In genomic region chr5:173094012-173094661, GRCh38 we compare ENCODE assay signal across 12 cellular contexts. TPM values are rescaled to one million over a fixed set of nuclear protein-coding genes. Genes with fewer than 3 reads are reported as not detected.
A peak's percentile ranks its signal among the peaks of the same experiment; 100 is the strongest.
DNase-seq lines count a peak whose midpoint lies in the region; FAIRE-seq and TF ChIP-seq lines count a peak whose summit lies in the region.
"Had no signal": no experiment of that assay in that cellular context is flagged by ENCODE, and none has a peak within 500 bp of the region (broad histone marks: within the 10 kb centered on the region; RNA-seq: fewer than 3 reads in every experiment).

No MANE protein-coding gene starts in this region.

- H3K4me2 ChIP-seq in keratinocyte (ENCODE audit: control insufficient read depth, extremely low read depth, insufficient read depth, low read depth, low read length): peak overlapping the region; percentile 31

- intact Hi-C loops in activated CD4-positive, alpha-beta memory T cell treated with anti-CD3 and anti-CD28 coated beads for 36 hours (cut with micrococcal nuclease): no loop called here

- TF ChIP-seq POLR2A in erythroblast (IDR thresholded peaks at IDR 0.05; ENCODE audit: low read length): no peak

- H3K27ac Mint-ChIP-seq in activated CD4-positive, alpha-beta memory T cell treated with anti-CD3 and anti-CD28 coated beads for 36 hours: peak overlapping the region; percentile 57
- H3K27ac Mint-ChIP-seq in activated CD4-positive, alpha-beta memory T cell treated with anti-CD3 and anti-CD28 coated beads, Interleukin-2, amount 10 ng/mL, durations not matched to agents 7 days and 5 days: no peak overlapping the region

- H3K9ac ChIP-seq in keratinocyte (ENCODE audit: control insufficient read depth, extremely low read depth, insufficient read depth, low read length) (no peak overlapping the region), subcutaneous abdominal adipose tissue (ENCODE audit: low read length in 5 of 5) (no peak overlapping the region)

- peaks cover 53% of the 10 kb centered on the region for H3K4me1 Mint-ChIP-seq in activated CD4-positive, alpha-beta memory T cell treated with anti-CD3 and anti-CD28 coated beads for 36 hours (ENCODE audit: low read depth)
- peaks cover 7% of the 10 kb centered on the region for H3K4me1 Mint-ChIP-seq in activated CD4-positive, alpha-beta memory T cell treated with anti-CD3 and anti-CD28 coated beads, Interleukin-2, amount 10 ng/mL, durations not matched to agents 7 days and 5 days

- H3K4me3 ChIP-seq in astrocyte of the spinal cord (ENCODE audit: low read depth, low read length): no peak overlapping the region
- H3K4me3 ChIP-seq in keratinocyte (ENCODE audit: control insufficient read depth in 2 of 3, extremely low read depth in 1 of 3, insufficient read depth in 2 of 3, low read depth in 1 of 3, low read length in 3 of 3): no peak overlapping the region
- no peak overlapping the region for H3K4me3 ChIP-seq in subcutaneous abdominal adipose tissue (ENCODE audit: low read depth in 1 of 5, low read length in 5 of 5)

- H2AFZ ChIP-seq in keratinocyte (ENCODE audit: control insufficient read depth, low read length): no peak overlapping the region

- FAIRE-seq in keratinocyte (lab: Jason Lieb, UNC): peak; percentile 23
- FAIRE-seq: GM18507 had no signal

- H3K4me1 ChIP-seq in keratinocyte (ENCODE audit: control insufficient read depth, extremely low read depth, insufficient read depth, low read length): peaks cover 17% of the 10 kb centered on the region
- peaks cover 0 to 26% (median 20%) of the 10 kb centered on the region in 5 donors for H3K4me1 ChIP-seq in subcutaneous abdominal adipose tissue (ENCODE audit: control insufficient read depth in 5 of 5, insufficient read depth in 5 of 5, low read length in 5 of 5)

- no peaks in the 10 kb centered on the region for H3K79me2 ChIP-seq in keratinocyte (ENCODE audit: control insufficient read depth, insufficient read depth, low read length)

- POLR2A ChIA-PET in activated CD4-positive, alpha-beta memory T cell treated with anti-CD3 and anti-CD28 coated beads for 36 hours (lab: Charles Lee): no interaction called here
- POLR2A ChIA-PET in activated CD4-positive, alpha-beta memory T cell treated with anti-CD3 and anti-CD28 coated beads, Interleukin-2, amount 10 ng/mL, durations not matched to agents 7 days and 5 days (lab: Charles Lee): no interaction called here

- dilution Hi-C loops in keratinocyte (cut with MboI; ENCODE audit: extremely low pct_ligation_motif_present, low sequenced_read_pairs): no loop called here

- CTCF ChIA-PET in activated CD4-positive, alpha-beta memory T cell treated with anti-CD3 and anti-CD28 coated beads for 36 hours (lab: Charles Lee): no interaction called here
- CTCF ChIA-PET in activated CD4-positive, alpha-beta memory T cell treated with anti-CD3 and anti-CD28 coated beads, Interleukin-2, amount 10 ng/mL, durations not matched to agents 7 days and 5 days (lab: Charles Lee): no interaction called here

- peak overlapping the region; percentile 19 for H3K27ac ChIP-seq in keratinocyte (ENCODE audit: control insufficient read depth, insufficient read depth, low read length)
- peak overlapping the region; percentile 1 for H3K27ac ChIP-seq in subcutaneous abdominal adipose tissue (ENCODE audit: low read depth, low read length)

- H3K9me3 Mint-ChIP-seq in activated CD4-positive, alpha-beta memory T cell treated with anti-CD3 and anti-CD28 coated beads for 36 hours: no peaks in the 10 kb centered on the region
- H3K9me3 Mint-ChIP-seq in activated CD4-positive, alpha-beta memory T cell treated with anti-CD3 and anti-CD28 coated beads, Interleukin-2, amount 10 ng/mL, durations not matched to agents 7 days and 5 days: no peaks in the 10 kb centered on the region

- peaks cover 15% of the 10 kb centered on the region for H3K36me3 Mint-ChIP-seq in activated CD4-positive, alpha-beta memory T cell treated with anti-CD3 and anti-CD28 coated beads for 36 hours
- peaks cover 8% of the 10 kb centered on the region for H3K36me3 Mint-ChIP-seq in activated CD4-positive, alpha-beta memory T cell treated with anti-CD3 and anti-CD28 coated beads, Interleukin-2, amount 10 ng/mL, durations not matched to agents 7 days and 5 days (ENCODE audit: low read depth)

- no peak overlapping the region for H3K4me3 Mint-ChIP-seq in activated CD4-positive, alpha-beta memory T cell treated with anti-CD3 and anti-CD28 coated beads for 36 hours
- H3K4me3 Mint-ChIP-seq in activated CD4-positive, alpha-beta memory T cell treated with anti-CD3 and anti-CD28 coated beads, Interleukin-2, amount 10 ng/mL, durations not matched to agents 7 days and 5 days: no peak overlapping the region

- in situ Hi-C loops in astrocyte of the spinal cord (cut with HindIII; ENCODE audit: low sequenced_read_pairs): no loop called here

- DNase-seq in activated CD4-positive, alpha-beta memory T cell treated with anti-CD3 and anti-CD28 coated beads for 36 hours: no peak
- no peak for DNase-seq in activated CD4-positive, alpha-beta memory T cell treated with anti-CD3 and anti-CD28 coated beads, Interleukin-2, amount 10 ng/mL, durations not matched to agents 7 days and 5 days
- DNase-seq in astrocyte of the spinal cord (ENCODE audit: low read depth, low spot score): peak; percentile 82
- DNase-seq in keratinocyte (ENCODE audit: low read depth, low spot score): no peak
- DNase-seq in stimulated activated CD4-positive, alpha-beta T cell treated with anti-CD3 and anti-CD28 coated beads, Interleukin-4, amount 100 ng/mL, for 4 hours: no peak
- no peak for DNase-seq in erythroblast (lab: John Stamatoyannopoulos, UW)
- DNase-seq in NCI-H2081 treated with DMSO at 0.1 percent for 48 hours (lab: John Stamatoyannopoulos, UW): no peak
- DNase-seq: NCI-H1092, posterior cingulate gyrus, SHP77 treated with DMSO at 0.1 percent for 48 hours had no signal

- H3K36me3 ChIP-seq in keratinocyte (ENCODE audit: control insufficient read depth in 2 of 2, extremely low read depth in 1 of 2, insufficient read depth in 2 of 2, low read length in 2 of 2) (no peaks in the 10 kb centered on the region), subcutaneous abdominal adipose tissue (ENCODE audit: control insufficient read depth in 5 of 5, insufficient read depth in 5 of 5, low read length in 5 of 5) (peaks cover 12 to 17% (median 13%) of the 10 kb centered on the region in 5 donors)

- TF ChIP-seq CTCF in astrocyte of the spinal cord (IDR thresholded peaks at IDR 0.05; ENCODE audit: low read depth, low read length) (no peak), keratinocyte (optimal IDR thresholded peaks at IDR 0.05 in 1 of 3, IDR thresholded peaks at IDR 0.05 in 1 of 3, conservative IDR thresholded peaks at IDR 0.05 in 1 of 3; ENCODE audit: extremely low read depth in 1 of 3, insufficient read depth in 2 of 3, low read length in 3 of 3) (no peak)

- H3K27me3 ChIP-seq in keratinocyte (ENCODE audit: control insufficient read depth, extremely low read depth, insufficient read depth, low read length) (no peaks in the 10 kb centered on the region), subcutaneous abdominal adipose tissue (ENCODE audit: control insufficient read depth in 5 of 5, insufficient read depth in 4 of 5, low read length in 5 of 5) (no peaks in the 10 kb centered on the region)

- no peaks in the 10 kb centered on the region for H3K27me3 Mint-ChIP-seq in activated CD4-positive, alpha-beta memory T cell treated with anti-CD3 and anti-CD28 coated beads for 36 hours
- no peaks in the 10 kb centered on the region for H3K27me3 Mint-ChIP-seq in activated CD4-positive, alpha-beta memory T cell treated with anti-CD3 and anti-CD28 coated beads, Interleukin-2, amount 10 ng/mL, durations not matched to agents 7 days and 5 days

- H3K9me3 ChIP-seq in keratinocyte (ENCODE audit: control insufficient read depth, low read depth, low read length): no peaks in the 10 kb centered on the region
- H3K9me3 ChIP-seq in subcutaneous abdominal adipose tissue (ENCODE audit: control insufficient read depth in 5 of 5, low read length in 5 of 5): no peaks in the 10 kb centered on the region

- H4K20me1 ChIP-seq in keratinocyte (ENCODE audit: control insufficient read depth, extremely low read depth, insufficient read depth, low read length): no peaks in the 10 kb centered on the region

- H3K9me1 ChIP-seq in keratinocyte (ENCODE audit: control insufficient read depth, extremely low read depth, insufficient read depth, low read length): no peaks in the 10 kb centered on the region

RNA-seq across cellular contexts. Expression of gene CREBRF, which starts 38.0 kb away (rescaled TPM):
- 10 to 100 TPM; 15.3 to 16.3 TPM for total RNA-seq in activated CD4-positive, alpha-beta memory T cell treated with anti-CD3 and anti-CD28 coated beads for 36 hours
- 10 to 100 TPM; 24.2 to 25.4 TPM for total RNA-seq in activated CD4-positive, alpha-beta memory T cell treated with anti-CD3 and anti-CD28 coated beads, Interleukin-2, amount 10 ng/mL, durations not matched to agents 7 days and 5 days
- polyA plus RNA-seq in keratinocyte: 1.8 to 5.0 TPM (median 4.1 TPM) in 3 replicates
- 19.5 TPM for polyA plus RNA-seq in keratinocyte (2011; ENCODE audit: low read depth)
- 1.5 and 2.3 TPM in 2 replicates for polyA plus RNA-seq in keratinocyte (2011; cell fraction: cytosol; rRNA removed)
- 7.1 and 8.1 TPM in 2 replicates for polyA plus RNA-seq in keratinocyte (2011; cell fraction: nucleus; rRNA removed)
- 1.6 and 10.2 TPM in 2 replicates for polyA plus RNA-seq in keratinocyte (2012; ENCODE audit: low replicate concordance)
- 5.5 to 15.1 TPM (median 8.2 TPM) in 3 replicates for polyA minus RNA-seq in keratinocyte
- 1.5 TPM for polyA minus RNA-seq in keratinocyte (2011; cell fraction: cytosol; rRNA and poly(A)+ RNA removed)
- polyA minus RNA-seq in keratinocyte (2011; cell fraction: nucleus; rRNA and poly(A)+ RNA removed): 9.3 and 19.5 TPM in 2 replicates

RNA-seq across cellular contexts. Expression of gene BNIP1, which starts 50.2 kb away (rescaled TPM):
- 10 to 100 TPM; 19.3 to 20.9 TPM for total RNA-seq in activated CD4-positive, alpha-beta memory T cell treated with anti-CD3 and anti-CD28 coated beads for 36 hours
- 10 to 100 TPM; 13.2 to 13.3 TPM for total RNA-seq in activated CD4-positive, alpha-beta memory T cell treated with anti-CD3 and anti-CD28 coated beads, Interleukin-2, amount 10 ng/mL, durations not matched to agents 7 days and 5 days
- 14.1 to 18.2 TPM (median 14.3 TPM) in 3 replicates for polyA plus RNA-seq in keratinocyte
- polyA plus RNA-seq in keratinocyte (2011; ENCODE audit: low read depth): 6.1 TPM
- polyA plus RNA-seq in keratinocyte (2011; cell fraction: cytosol; rRNA removed): 10.8 and 13.4 TPM in 2 replicates
- polyA plus RNA-seq in keratinocyte (2011; cell fraction: nucleus; rRNA removed): 20.4 and 20.8 TPM in 2 replicates
- polyA plus RNA-seq in keratinocyte (2012; ENCODE audit: low replicate concordance): 9.7 and 11.7 TPM in 2 replicates
- 4.8 to 7.9 TPM (median 6.2 TPM) in 3 replicates for polyA minus RNA-seq in keratinocyte
- 4.4 TPM for polyA minus RNA-seq in keratinocyte (2011; cell fraction: cytosol; rRNA and poly(A)+ RNA removed)
- polyA minus RNA-seq in keratinocyte (2011; cell fraction: nucleus; rRNA and poly(A)+ RNA removed): 2.1 and 3.3 TPM in 2 replicates
